Comparison of ENCODE assay signal across 1 cellular context in the genomic region with DNA sequence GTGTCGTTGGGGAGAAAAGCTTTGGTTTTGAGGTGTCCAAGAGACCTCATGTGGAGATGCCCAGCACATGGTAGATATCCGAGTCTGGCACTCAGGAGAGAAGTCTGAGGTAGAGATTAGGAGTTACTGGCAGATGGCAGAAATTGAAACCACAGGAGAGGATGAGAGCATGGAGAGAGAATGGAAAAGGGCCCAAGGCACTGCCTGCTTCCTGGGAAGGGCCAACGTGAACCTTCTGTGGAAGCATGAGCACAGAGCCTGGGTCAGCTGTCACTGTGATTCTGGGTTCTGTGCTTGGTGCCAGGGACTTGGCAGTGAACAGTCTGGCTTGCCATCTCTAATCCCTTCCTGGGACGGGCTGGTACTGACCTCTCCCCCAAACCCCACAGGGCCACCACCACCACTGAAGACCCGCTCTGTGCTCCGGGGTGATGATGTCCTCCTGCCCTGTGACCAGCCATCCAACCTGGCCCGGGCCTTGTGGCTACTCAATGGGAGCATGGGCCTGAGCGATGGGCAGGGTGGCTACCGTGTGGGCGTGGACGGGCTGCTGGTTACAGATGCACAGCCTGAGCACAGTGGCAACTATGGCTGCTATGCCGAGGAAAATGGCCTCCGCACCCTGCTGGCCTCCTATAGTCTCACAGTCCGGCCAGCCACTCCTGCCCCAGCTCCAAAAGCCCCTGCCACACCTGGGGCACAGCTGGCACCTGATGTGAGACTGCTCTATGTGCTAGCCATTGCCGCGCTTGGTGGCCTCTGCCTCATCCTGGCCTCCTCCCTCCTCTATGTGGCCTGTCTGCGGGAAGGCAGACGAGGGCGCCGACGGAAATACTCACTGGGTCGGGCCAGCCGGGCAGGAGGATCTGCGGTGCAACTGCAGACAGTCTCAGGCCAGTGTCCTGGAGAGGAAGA.
TF ChIP-seq lines count a peak whose summit lies in the region.

No MANE protein-coding gene starts in this region.

TF ChIP-seq in WTC11, 78 proteins besides CTCF, POLR2A, EP300 and RAD21:
- TF ChIP-seq ESRRA (CRISPR knock-in tag; IDR thresholded peaks at IDR 0.05; ENCODE audit: borderline replicate concordance), result no peak
- TF ChIP-seq ZNF671 (CRISPR knock-in tag; IDR thresholded peaks at IDR 0.05), result no peak
- TF ChIP-seq, protein P1, sequence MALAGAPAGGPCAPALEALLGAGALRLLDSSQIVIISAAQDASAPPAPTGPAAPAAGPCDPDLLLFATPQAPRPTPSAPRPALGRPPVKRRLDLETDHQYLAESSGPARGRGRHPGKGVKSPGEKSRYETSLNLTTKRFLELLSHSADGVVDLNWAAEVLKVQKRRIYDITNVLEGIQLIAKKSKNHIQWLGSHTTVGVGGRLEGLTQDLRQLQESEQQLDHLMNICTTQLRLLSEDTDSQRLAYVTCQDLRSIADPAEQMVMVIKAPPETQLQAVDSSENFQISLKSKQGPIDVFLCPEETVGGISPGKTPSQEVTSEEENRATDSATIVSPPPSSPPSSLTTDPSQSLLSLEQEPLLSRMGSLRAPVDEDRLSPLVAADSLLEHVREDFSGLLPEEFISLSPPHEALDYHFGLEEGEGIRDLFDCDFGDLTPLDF (CRISPR knock-in tag; IDR thresholded peaks at IDR 0.05), result no peak
- no peak for TF ChIP-seq RELA (CRISPR knock-in tag; IDR thresholded peaks at IDR 0.05; ENCODE audit: borderline replicate concordance)
